ENCODE assay signal across 12 cellular contexts in genomic region chr7:2525931-2526630, GRCh38. TPM values are rescaled to one million over a fixed set of nuclear protein-coding genes. Genes with fewer than 3 reads are reported as not detected.
A peak's percentile ranks its signal among the peaks of the same experiment; 100 is the strongest.
DNase-seq lines count a peak whose midpoint lies in the region; ATAC-seq and TF ChIP-seq lines count a peak whose summit lies in the region.
"Had no signal": no experiment of that assay in that cellular context is flagged by ENCODE, and none has a peak within 500 bp of the region (broad histone marks: within the 10 kb centered on the region; RNA-seq: fewer than 3 reads in every experiment).

No MANE protein-coding gene starts in this region.

- H3K27ac Mint-ChIP-seq in effector memory CD8-positive, alpha-beta T cell = peak overlapping the region in 1 of 2 donors; percentile 96

- peak; percentile 15 to 55 (median 43) for DNase-seq in right cardiac atrium
- DNase-seq in left cardiac atrium = no peak
- DNase-seq in NCI-H748 treated with DMSO at 0.1 percent for 48 hours (lab: John Stamatoyannopoulos, UW) = peak; percentile 75
- DNase-seq in effector memory CD8-positive, alpha-beta T cell = no peak
- no peak for DNase-seq in ureter (ENCODE audit: low spot score)
- no peak for DNase-seq in thyroid gland
- DNase-seq: substantia nigra had no signal

- H3K4me3 Mint-ChIP-seq in effector memory CD8-positive, alpha-beta T cell = peak overlapping the region in 1 of 2 donors; percentile 13

- H3K4me1 ChIP-seq in right cardiac atrium (ENCODE audit: control insufficient read depth, insufficient read depth, low read length) (peaks cover 8% of the 10 kb centered on the region), thyroid gland (peaks cover 24 to 69% of the 10 kb centered on the region in 2 donors)

- H3K27me3 Mint-ChIP-seq in effector memory CD8-positive, alpha-beta T cell = no peaks in the 10 kb centered on the region

- H3K36me3 Mint-ChIP-seq in effector memory CD8-positive, alpha-beta T cell (ENCODE audit: insufficient read depth) = peaks cover 96% of the 10 kb centered on the region

- H3K27me3 ChIP-seq in right cardiac atrium (ENCODE audit: control insufficient read depth, insufficient read depth) (no peaks in the 10 kb centered on the region), layer of hippocampus (ENCODE audit: control insufficient read depth, insufficient read depth, low read length) (peaks cover 2% of the 10 kb centered on the region), thyroid gland (peaks cover under 1% of the 10 kb centered on the region)

- H3K27ac ChIP-seq in right cardiac atrium (ENCODE audit: low read length) (no peak overlapping the region), layer of hippocampus (ENCODE audit: low read depth, low read length) (peak overlapping the region; percentile 46), thyroid gland (no peak overlapping the region)
- H3K27ac ChIP-seq: cardiac muscle cell, SK-N-MC had no signal

- no peak for TF ChIP-seq CTCF in thyroid gland (IDR thresholded peaks at IDR 0.05)

- no peak for TF ChIP-seq POLR2A in thyroid gland (IDR thresholded peaks at IDR 0.05)

- intact Hi-C loops in right cardiac atrium (cut with DNase I) (no loop called here), left cardiac atrium (cut with DNase I) (no loop called here), thyroid gland (cut with DNase I) (no loop called here)

- peaks cover 52 to 63% of the 10 kb centered on the region in 2 donors for H3K4me1 Mint-ChIP-seq in effector memory CD8-positive, alpha-beta T cell (ENCODE audit: low read depth in 2 of 2)

- WGBS in right cardiac atrium = 86% methylated on average over 28 of the region's 28 CpGs
- WGBS in thyroid gland, 2 donors = 75 to 82% methylated on average over 11 to 17 of the region's 28 CpGs

- no peaks in the 10 kb centered on the region for H3K9me3 ChIP-seq in right cardiac atrium (ENCODE audit: control insufficient read depth, low read length)
- no peaks in the 10 kb centered on the region for H3K9me3 ChIP-seq in thyroid gland

- H3K4me3 ChIP-seq in right cardiac atrium (ENCODE audit: low read length) (no peak overlapping the region), thyroid gland (replicated peaks in 1 of 3) (no peak overlapping the region)
- H3K4me3 ChIP-seq: cardiac muscle cell, lung, SK-N-MC had no signal

- ATAC-seq in right cardiac atrium = no peak
- no peak for ATAC-seq in left cardiac atrium
- ATAC-seq in GM18511 (IDR thresholded peaks at IDR 0.05; ENCODE audit: unreplicated experiment) = no peak
- ATAC-seq in effector memory CD8-positive, alpha-beta T cell (replicated peaks) = no peak

- H3K36me3 ChIP-seq in thyroid gland = no peaks in the 10 kb centered on the region
- H3K36me3 ChIP-seq: cardiac muscle cell had no signal

- H3K9me3 Mint-ChIP-seq in effector memory CD8-positive, alpha-beta T cell = no peaks in the 10 kb centered on the region

RNA-seq across cellular contexts. Expression of gene LFNG, which starts 6.5 kb away (rescaled TPM):
- total RNA-seq in right cardiac atrium (1 to 10 TPM; 3.6 to 6.6 (median 4.8) TPM), left cardiac atrium (1 to 10 TPM; 8.7 to 9.2 TPM), ureter (22.5 TPM), thyroid gland (1 to 10 TPM; 3.8 to 6.1 (median 4.8) TPM)
- 6.0 TPM for polyA plus RNA-seq in right cardiac atrium

RNA-seq across cellular contexts. Expression of gene BRAT1, which starts 29.2 kb away (rescaled TPM):
- total RNA-seq in right cardiac atrium = 10 to 100 TPM; 15.4 to 19.0 (median 16.1) TPM
- polyA plus RNA-seq in right cardiac atrium = 16.9 TPM
- 10 to 100 TPM; 14.6 to 17.6 TPM for total RNA-seq in left cardiac atrium
- 24.0 TPM for total RNA-seq in ureter
- total RNA-seq in thyroid gland = 10 to 100 TPM; 37.2 to 51.8 (median 45.6) TPM

RNA-seq across cellular contexts. Expression of gene IQCE, which starts 32.7 kb away (rescaled TPM):
- total RNA-seq in right cardiac atrium = 10 to 100 TPM; 10.6 to 16.0 (median 15.2) TPM
- polyA plus RNA-seq in right cardiac atrium = 7.9 TPM
- total RNA-seq in left cardiac atrium = 10 to 100 TPM; 11.5 to 12.0 TPM
- 23.0 TPM for total RNA-seq in ureter
- total RNA-seq in thyroid gland = 10 to 100 TPM; 16.0 to 40.2 (median 37.2) TPM

RNA-seq across cellular contexts. Expression of gene GRIFIN, which starts 49.9 kb away (rescaled TPM):
- total RNA-seq in right cardiac atrium (not detected), left cardiac atrium (not detected), ureter (not detected), thyroid gland (not detected)
- not detected for polyA plus RNA-seq in right cardiac atrium
- total RNA-seq: cardiac muscle cell, lung had no signal
- polyA plus RNA-seq: cardiac muscle cell, lung had no signal

Comparison
In these comparisons a context has a peak if more than half of its experiments do, and no peak if none do; other contexts are left out.
1. DNase-seq: peak in right cardiac atrium (3 of 3) and NCI-H748 treated with DMSO at 0.1 percent for 48 hours (single experiment); none in left cardiac atrium (single experiment), effector memory CD8-positive, alpha-beta T cell (0 of 3), ureter (single experiment) and thyroid gland (0 of 2).